8 cellular contexts compared by ENCODE assay signal in the genomic region with DNA sequence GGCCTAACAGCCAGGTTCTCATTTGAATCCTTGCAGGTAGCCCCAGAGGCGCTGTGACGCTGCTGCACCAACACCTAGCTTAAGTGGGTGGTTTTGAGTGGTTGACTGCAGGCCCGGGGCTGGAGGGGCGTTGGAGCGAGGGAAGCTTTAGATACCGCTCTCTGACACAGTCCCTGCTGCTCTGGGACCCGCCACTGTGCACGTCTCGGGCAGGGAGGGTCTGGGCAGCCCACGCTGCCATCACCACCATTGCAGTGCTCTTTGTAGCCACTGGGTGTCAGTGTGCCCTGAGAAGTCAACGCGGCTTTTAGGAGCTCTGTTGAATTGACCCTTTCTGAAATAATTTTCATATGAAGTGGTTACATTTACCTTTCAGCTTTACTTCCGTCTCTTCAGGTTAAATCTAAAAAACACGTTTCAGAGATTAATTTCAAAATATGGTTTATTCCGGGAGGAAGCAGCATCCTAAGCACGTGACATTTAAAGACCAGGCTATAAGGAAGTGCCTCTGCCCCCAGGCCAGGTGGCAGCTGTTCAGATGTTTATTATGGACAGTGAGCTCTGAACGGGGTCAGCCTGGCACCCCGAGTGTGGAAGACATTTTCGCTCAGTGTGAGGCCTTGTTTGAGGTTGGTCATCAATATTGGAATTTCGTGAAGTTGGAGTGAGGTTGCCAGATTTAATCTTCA. TPM values are rescaled to one million over a fixed set of nuclear protein-coding genes. Genes with fewer than 3 reads are reported as not detected.
DNase-seq lines count a peak whose midpoint lies in the region; ATAC-seq and TF ChIP-seq lines count a peak whose summit lies in the region.

No MANE protein-coding gene starts in this region.

- no peak overlapping the region for H3K4me3 Mint-ChIP-seq in activated naive CD4-positive, alpha-beta T cell treated with anti-CD3 and anti-CD28 coated beads, Interleukin-2, amount 50 U/mL, for 24 hours
- no peak overlapping the region for H3K4me3 Mint-ChIP-seq in glutamatergic neuron (ENCODE audit: unreplicated experiment)

- peak overlapping the region; percentile 32 for H3K27ac ChIP-seq in psoas muscle

- H3K4me1 ChIP-seq in psoas muscle: peaks cover 21% of the 10 kb centered on the region

- no peaks in the 10 kb centered on the region for H3K9me3 Mint-ChIP-seq in activated naive CD4-positive, alpha-beta T cell treated with anti-CD3 and anti-CD28 coated beads, Interleukin-2, amount 50 U/mL, for 24 hours
- no peaks in the 10 kb centered on the region for H3K9me3 Mint-ChIP-seq in glutamatergic neuron (ENCODE audit: unreplicated experiment)

- peaks cover 0 to 87% of the 10 kb centered on the region in 2 donors for H3K36me3 ChIP-seq in psoas muscle (ENCODE audit: insufficient read depth in 1 of 2, low read depth in 1 of 2)

- peak overlapping the region; percentile 76 for H3K27ac Mint-ChIP-seq in activated naive CD4-positive, alpha-beta T cell treated with anti-CD3 and anti-CD28 coated beads, Interleukin-2, amount 50 U/mL, for 24 hours
- H3K27ac Mint-ChIP-seq in glutamatergic neuron (ENCODE audit: unreplicated experiment): peak overlapping the region; percentile 50

- peaks cover 24% of the 10 kb centered on the region for H3K4me1 Mint-ChIP-seq in activated naive CD4-positive, alpha-beta T cell treated with anti-CD3 and anti-CD28 coated beads, Interleukin-2, amount 50 U/mL, for 24 hours
- peaks cover 18% of the 10 kb centered on the region for H3K4me1 Mint-ChIP-seq in glutamatergic neuron (ENCODE audit: low read depth, unreplicated experiment)

- H3K36me3 Mint-ChIP-seq in activated naive CD4-positive, alpha-beta T cell treated with anti-CD3 and anti-CD28 coated beads, Interleukin-2, amount 50 U/mL, for 24 hours: peaks cover 17% of the 10 kb centered on the region
- H3K36me3 Mint-ChIP-seq in glutamatergic neuron (ENCODE audit: unreplicated experiment): no peaks in the 10 kb centered on the region

- no peak for TF ChIP-seq EP300 in Ishikawa (IDR thresholded peaks at IDR 0.05; ENCODE audit: borderline replicate concordance)

- no peaks in the 10 kb centered on the region for H3K27me3 ChIP-seq in psoas muscle (ENCODE audit: insufficient read depth in 3 of 3, low read length in 2 of 3)

- no peaks in the 10 kb centered on the region for H3K9me3 ChIP-seq in psoas muscle

- DNase-seq in DMS114 treated with DMSO at 0.1 percent for 48 hours (lab: John Stamatoyannopoulos, UW; ENCODE audit: unreplicated experiment) (peak; percentile 16), SK-N-DZ (ENCODE audit: low spot score) (peak; percentile 56), glutamatergic neuron (peak; percentile 80), psoas muscle (peak; percentile 46 to 76)

- H3K4me3 ChIP-seq in psoas muscle: no peak overlapping the region

- ATAC-seq in psoas muscle: peak; percentile 70 to 85 (median 81)
- no peak for ATAC-seq in HG03039 (IDR thresholded peaks at IDR 0.05; ENCODE audit: unreplicated experiment)
- ATAC-seq in GM18519 (IDR thresholded peaks at IDR 0.05; ENCODE audit: low FRiP score, unreplicated experiment): no peak

- WGBS in psoas muscle, 3 donors: 28 to 30% (median 29%) methylated on average over 20 of the region's 20 CpGs

- H3K27me3 Mint-ChIP-seq in activated naive CD4-positive, alpha-beta T cell treated with anti-CD3 and anti-CD28 coated beads, Interleukin-2, amount 50 U/mL, for 24 hours: no peaks in the 10 kb centered on the region
- peaks cover 3% of the 10 kb centered on the region for H3K27me3 Mint-ChIP-seq in glutamatergic neuron (ENCODE audit: unreplicated experiment)

- TF ChIP-seq CTCF in glutamatergic neuron (IDR thresholded peaks at IDR 0.05; ENCODE audit: partially characterized antibody, unreplicated experiment) (peak; percentile 93), psoas muscle (IDR thresholded peaks at IDR 0.05) (peak; percentile 98)

- peak; percentile 72 for TF ChIP-seq RAD21 in Ishikawa (IDR thresholded peaks at IDR 0.05; ENCODE audit: low read depth)

- intact Hi-C loops in psoas muscle (cut with DNase I): loop anchor here (2.0 to 10.0 kb wide), 3 partner anchors 502 to 634 kb away; a partner anchor contains a TSS

TF ChIP-seq in Ishikawa, 13 proteins besides CTCF, POLR2A, EP300 and RAD21:
- TF ChIP-seq EGR1 (IDR thresholded peaks at IDR 0.05): no peak
- TF ChIP-seq, protein P1, sequence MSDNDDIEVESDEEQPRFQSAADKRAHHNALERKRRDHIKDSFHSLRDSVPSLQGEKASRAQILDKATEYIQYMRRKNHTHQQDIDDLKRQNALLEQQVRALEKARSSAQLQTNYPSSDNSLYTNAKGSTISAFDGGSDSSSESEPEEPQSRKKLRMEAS (IDR thresholded peaks at IDR 0.05): no peak
- TF ChIP-seq, protein P2, sequence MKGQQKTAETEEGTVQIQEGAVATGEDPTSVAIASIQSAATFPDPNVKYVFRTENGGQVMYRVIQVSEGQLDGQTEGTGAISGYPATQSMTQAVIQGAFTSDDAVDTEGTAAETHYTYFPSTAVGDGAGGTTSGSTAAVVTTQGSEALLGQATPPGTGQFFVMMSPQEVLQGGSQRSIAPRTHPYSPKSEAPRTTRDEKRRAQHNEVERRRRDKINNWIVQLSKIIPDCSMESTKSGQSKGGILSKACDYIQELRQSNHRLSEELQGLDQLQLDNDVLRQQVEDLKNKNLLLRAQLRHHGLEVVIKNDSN (IDR thresholded peaks at IDR 0.05): no peak

RNA-seq across cellular contexts. Expression of a gene that starts 30.9 kb away (rescaled TPM):
- 0.10 TPM in 2 replicates for polyA plus RNA-seq in SK-N-DZ (2014; cell fraction: cytosol; rRNA removed)
- 1.1 TPM in 1 of 2 replicates, not detected in the other for polyA plus RNA-seq in SK-N-DZ (2014; cell fraction: nucleus; rRNA removed)
- 7.7 TPM for total RNA-seq in glutamatergic neuron (ENCODE audit: unreplicated experiment)
- 100 to 1,000 TPM; 102 to 172 (median 163) TPM for total RNA-seq in psoas muscle
- polyA plus RNA-seq in psoas muscle: 100 to 1,000 TPM in 1 of 3 donors, 10 to 100 TPM in 2; 84.5 to 103 (median 88.8) TPM

RNA-seq across cellular contexts. Expression of a gene that starts 38.0 kb away (rescaled TPM):
- polyA plus RNA-seq in SK-N-DZ (2014; cell fraction: cytosol; rRNA removed): 66.0 and 68.8 TPM in 2 replicates
- polyA plus RNA-seq in SK-N-DZ (2014; cell fraction: nucleus; rRNA removed): 36.1 and 38.8 TPM in 2 replicates
- total RNA-seq in glutamatergic neuron (ENCODE audit: unreplicated experiment): 48.0 TPM
- 10 to 100 TPM; 59.3 to 95.0 (median 83.7) TPM for total RNA-seq in psoas muscle
- 100 to 1,000 TPM in 1 of 3 donors, 10 to 100 TPM in 2; 62.7 to 105 (median 80.0) TPM for polyA plus RNA-seq in psoas muscle

Comparison
In these comparisons a context has a peak if more than half of its experiments do, and no peak if none do; other contexts are left out.
1. DNase-seq: peak in every context shown above with its lines; median percentile 80 in glutamatergic neuron; 61 in psoas muscle; 56 in SK-N-DZ; 16 in DMS114 treated with DMSO at 0.1 percent for 48 hours.
2. ATAC-seq: peak in psoas muscle (4 of 4); none in HG03039 (single experiment) and GM18519 (single experiment).
3. RNA of a gene that starts 30.9 kb away (total RNA-seq): 102 to 172 TPM in psoas muscle; 7.7 TPM in glutamatergic neuron (single experiment); every median in the first group is over 10 times any median in the second.